Comparison of ENCODE assay signal across 26 cellular contexts in the genomic region with DNA sequence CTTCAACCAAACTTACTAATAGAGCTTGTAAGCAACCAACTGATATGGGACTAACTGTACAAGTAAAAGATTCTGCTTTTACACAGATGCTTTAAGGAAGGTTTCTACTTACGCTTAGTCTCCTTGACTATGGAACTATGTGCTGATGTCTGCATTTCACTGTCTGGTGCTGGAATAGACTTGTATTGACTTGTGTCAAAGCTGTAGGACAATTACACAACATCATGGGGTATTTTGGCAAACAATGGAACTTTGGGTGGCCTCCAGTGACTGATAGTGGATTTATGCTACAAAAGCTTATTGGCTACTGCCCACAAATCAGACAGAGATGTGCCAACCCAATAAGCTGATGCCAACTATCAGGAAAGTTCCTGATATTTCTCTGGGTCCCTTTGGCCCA. TPM values are rescaled to one million over a fixed set of nuclear protein-coding genes. Genes with fewer than 3 reads are reported as not detected.
DNase-seq lines count a peak whose midpoint lies in the region; ATAC-seq and TF ChIP-seq lines count a peak whose summit lies in the region.
"Had no signal": no experiment of that assay in that cellular context is flagged by ENCODE, and none has a peak within 500 bp of the region (broad histone marks: within the 10 kb centered on the region; RNA-seq: fewer than 3 reads in every experiment).

No MANE protein-coding gene starts in this region.

- H3K4me1 Mint-ChIP-seq in activated CD4-positive, alpha-beta T cell treated with anti-CD3 and anti-CD28 coated beads, Interleukin-2, amount 10 ng/mL, durations not matched to agents 7 days and 5 days = peaks cover 46% of the 10 kb centered on the region
- H3K4me1 Mint-ChIP-seq in CD14-positive monocyte = peaks cover 38% of the 10 kb centered on the region

- H3K27ac ChIP-seq in angular gyrus (ENCODE audit: low read depth, low read length) (peak overlapping the region; percentile 62), foreskin keratinocyte (no peak overlapping the region), prostate gland (peak overlapping the region in 1 of 2 donors; percentile 32)
- H3K27ac ChIP-seq: pancreas, thyroid gland had no signal

- CTCF ChIA-PET in activated CD4-positive, alpha-beta T cell treated with anti-CD3 and anti-CD28 coated beads, Interleukin-2, amount 10 ng/mL, durations not matched to agents 7 days and 5 days (lab: Charles Lee) = interaction anchor here (0.6 to 1.1 kb wide), 3 partner anchors 11 to 336 kb away, joined by 3 to 4 read pairs (median 3); a partner anchor contains a TSS

- 71% methylated on average over 1 of the region's 1 CpG for WGBS in prostate gland

- no peaks in the 10 kb centered on the region for H3K36me3 ChIP-seq in prostate gland
- H3K36me3 ChIP-seq: MG63, pancreas, thyroid gland had no signal

- no peak for TF ChIP-seq POLR2A in prostate gland (IDR thresholded peaks at IDR 0.05)

- intact Hi-C loops in prostate gland (cut with DNase I) (no loop called here), CD14-positive monocyte (cut with micrococcal nuclease) (no loop called here)

- no peak overlapping the region for H3K4me3 Mint-ChIP-seq in activated CD4-positive, alpha-beta T cell treated with anti-CD3 and anti-CD28 coated beads, Interleukin-2, amount 10 ng/mL, durations not matched to agents 7 days and 5 days
- no peak overlapping the region for H3K4me3 Mint-ChIP-seq in CD14-positive monocyte
- H3K4me3 Mint-ChIP-seq: activated naive CD8-positive, alpha-beta T cell; neural crest cell; T-helper 1 cell treated with Interleukin-12 subunit alpha and Interleukin-12 subunit beta and Interleukin-4 antibody, amounts not matched to agents 30 μg/mL and 1 μg/mL, for 36 hours had no signal

- no peak overlapping the region for H3K4me3 ChIP-seq in prostate gland
- H3K4me3 ChIP-seq: lung, MG63, pancreas, thyroid gland had no signal

- H3K27me3 ChIP-seq in foreskin keratinocyte (no peaks in the 10 kb centered on the region), prostate gland (replicated peaks; ENCODE audit: insufficient read depth) (no peaks in the 10 kb centered on the region)
- H3K27me3 ChIP-seq: MG63, pancreas, thyroid gland had no signal

- ATAC-seq in foreskin keratinocyte = peak; percentile 24
- no peak for ATAC-seq in GM19351 (IDR thresholded peaks at IDR 0.05; ENCODE audit: unreplicated experiment)
- ATAC-seq: activated CD4-positive, CD25-positive, alpha-beta regulatory T cell treated with anti-CD3 and anti-CD28 coated beads, Interleukin-2, amount 50 U/mL, for 24 hours; activated T-cell treated with anti-CD3 and anti-CD28 coated beads, Interleukin-2, amount 50 U/mL, for 4 hours; pancreas; right cardiac atrium had no signal

- DNase-seq in activated CD4-positive, alpha-beta T cell treated with anti-CD3 and anti-CD28 coated beads, Interleukin-2, amount 10 ng/mL, durations not matched to agents 7 days and 5 days = no peak
- no peak for DNase-seq in activated CD4-positive, alpha-beta T cell treated with anti-CD3 and anti-CD28 coated beads, Interleukin-2, amount 50 U/mL, for 48 hours
- DNase-seq in foreskin keratinocyte (peak; percentile 79 to 87), prostate gland (ENCODE audit: low spot score) (peak; percentile 68), CD14-positive monocyte (ENCODE audit: low spot score) (no peak), NCI-H2029 (lab: John Stamatoyannopoulos, UW) (no peak)
- DNase-seq: activated T-cell treated with anti-CD3 and anti-CD28 coated beads, Interleukin-2, amount 50 U/mL, for 4 hours; CD4-positive, alpha-beta T cell; dermis blood vessel endothelial cell; H7; MG63; NCI-H1105 treated with DMSO at 0.1 percent for 48 hours; NCI-H2029 treated with DMSO at 0.1 percent for 48 hours; NCI-H526 treated with DMSO at 0.1 percent for 48 hours; pancreas; right cardiac atrium; stimulated activated CD4-positive, alpha-beta T cell treated with anti-CD3 and anti-CD28 coated beads, Interleukin-4, amount 100 ng/mL, for 1 hour; thyroid gland had no signal

- H3K27ac Mint-ChIP-seq in activated CD4-positive, alpha-beta T cell treated with anti-CD3 and anti-CD28 coated beads, Interleukin-2, amount 10 ng/mL, durations not matched to agents 7 days and 5 days = peak overlapping the region; percentile 98
- H3K27ac Mint-ChIP-seq in CD14-positive monocyte = no peak overlapping the region

- peaks cover 30% of the 10 kb centered on the region for H3K36me3 Mint-ChIP-seq in activated CD4-positive, alpha-beta T cell treated with anti-CD3 and anti-CD28 coated beads, Interleukin-2, amount 10 ng/mL, durations not matched to agents 7 days and 5 days (ENCODE audit: low read depth)
- H3K36me3 Mint-ChIP-seq in CD14-positive monocyte = peaks cover 2 to 4% of the 10 kb centered on the region in 2 donors
- H3K36me3 Mint-ChIP-seq: activated naive CD8-positive, alpha-beta T cell had no signal

- H3K4me1 ChIP-seq in foreskin keratinocyte = no peaks in the 10 kb centered on the region
- no peaks in the 10 kb centered on the region for H3K4me1 ChIP-seq in prostate gland (replicated peaks)
- H3K4me1 ChIP-seq: pancreas had no signal

- POLR2A ChIA-PET in activated CD4-positive, alpha-beta T cell treated with anti-CD3 and anti-CD28 coated beads, Interleukin-2, amount 10 ng/mL, durations not matched to agents 7 days and 5 days (lab: Charles Lee) = no interaction called here

- TF ChIP-seq CTCF in foreskin keratinocyte (conservative IDR thresholded peaks at IDR 0.05) = no peak
- TF ChIP-seq CTCF in prostate gland (IDR thresholded peaks at IDR 0.05) = no peak
- TF ChIP-seq CTCF in CD14-positive monocyte (IDR thresholded peaks at IDR 0.05) = no peak

- no peaks in the 10 kb centered on the region for H3K27me3 Mint-ChIP-seq in activated CD4-positive, alpha-beta T cell treated with anti-CD3 and anti-CD28 coated beads, Interleukin-2, amount 10 ng/mL, durations not matched to agents 7 days and 5 days
- H3K27me3 Mint-ChIP-seq in CD14-positive monocyte (ENCODE audit: low read depth in 3 of 3) = peaks cover 0 to 3% (median 0%) of the 10 kb centered on the region in 3 donors
- H3K27me3 Mint-ChIP-seq: activated naive CD8-positive, alpha-beta T cell; CD4-positive, alpha-beta T cell; central memory CD8-positive, alpha-beta T cell had no signal

- H3K9me3 Mint-ChIP-seq in activated CD4-positive, alpha-beta T cell treated with anti-CD3 and anti-CD28 coated beads, Interleukin-2, amount 10 ng/mL, durations not matched to agents 7 days and 5 days = peaks cover 6% of the 10 kb centered on the region
- peaks cover 0 to 7% (median 0%) of the 10 kb centered on the region in 7 donors for H3K9me3 Mint-ChIP-seq in CD14-positive monocyte
- H3K9me3 Mint-ChIP-seq: activated T-cell treated with anti-CD3 and anti-CD28 coated beads, Interleukin-2, amount 50 U/mL, for 4 hours; CD4-positive, alpha-beta T cell; central memory CD8-positive, alpha-beta T cell; neural crest cell had no signal

- no peaks in the 10 kb centered on the region for H3K9me3 ChIP-seq in prostate gland
- H3K9me3 ChIP-seq: MG63, pancreas, thyroid gland had no signal

RNA-seq across cellular contexts. Expression of a gene that starts 10.6 kb away (rescaled TPM):
- 10 to 100 TPM; 49.5 to 51.1 TPM for total RNA-seq in activated CD4-positive, alpha-beta T cell treated with anti-CD3 and anti-CD28 coated beads, Interleukin-2, amount 10 ng/mL, durations not matched to agents 7 days and 5 days
- total RNA-seq in foreskin keratinocyte = 109 and 114 TPM in 2 replicates
- 131 and 132 TPM in 2 replicates for polyA plus RNA-seq in foreskin keratinocyte
- total RNA-seq in prostate gland = 100 to 1,000 TPM; 200 to 571 TPM
- 100 to 1,000 TPM; 100 to 114 TPM for polyA plus RNA-seq in CD14-positive monocyte

RNA-seq across cellular contexts. Expression of a gene that starts 20.1 kb away (rescaled TPM):
- 10 to 100 TPM; 15.7 to 19.4 TPM for total RNA-seq in activated CD4-positive, alpha-beta T cell treated with anti-CD3 and anti-CD28 coated beads, Interleukin-2, amount 10 ng/mL, durations not matched to agents 7 days and 5 days
- 12.1 and 16.0 TPM in 2 replicates for total RNA-seq in foreskin keratinocyte
- polyA plus RNA-seq in foreskin keratinocyte = 10.2 and 10.7 TPM in 2 replicates
- total RNA-seq in prostate gland = 10 to 100 TPM; 19.8 to 36.3 TPM
- 1 to 10 TPM; 4.1 to 4.3 TPM for polyA plus RNA-seq in CD14-positive monocyte

RNA-seq across cellular contexts. Expression of a gene that starts 54.5 kb away (rescaled TPM):
- 10 to 100 TPM; 24.4 to 30.9 TPM for total RNA-seq in activated CD4-positive, alpha-beta T cell treated with anti-CD3 and anti-CD28 coated beads, Interleukin-2, amount 10 ng/mL, durations not matched to agents 7 days and 5 days
- 6.2 and 7.9 TPM in 2 replicates for total RNA-seq in foreskin keratinocyte
- polyA plus RNA-seq in foreskin keratinocyte = 8.2 and 9.8 TPM in 2 replicates
- total RNA-seq in prostate gland = 10 to 100 TPM; 18.5 to 41.2 TPM
- under 1 TPM; 0.32 to 0.40 TPM for polyA plus RNA-seq in CD14-positive monocyte

Comparison
In these comparisons a context has a peak if more than half of its experiments do, and no peak if none do; other contexts are left out.
1. DNase-seq: peak in foreskin keratinocyte (2 of 2) and prostate gland (single experiment); none in activated CD4-positive, alpha-beta T cell treated with anti-CD3 and anti-CD28 coated beads, Interleukin-2, amount 10 ng/mL, durations not matched to agents 7 days and 5 days (single experiment), activated CD4-positive, alpha-beta T cell treated with anti-CD3 and anti-CD28 coated beads, Interleukin-2, amount 50 U/mL, for 48 hours (0 of 2), CD14-positive monocyte (single experiment) and NCI-H2029 (single experiment).